20 cellular contexts compared by ENCODE assay signal in genomic region chr3:60319179-60319858, GRCh38.
DNase-seq lines count a peak whose midpoint lies in the region; ATAC-seq, FAIRE-seq and TF ChIP-seq lines count a peak whose summit lies in the region.
"Had no signal": no experiment of that assay in that cellular context is flagged by ENCODE, and none has a peak within 500 bp of the region (broad histone marks: within the 10 kb centered on the region; RNA-seq: fewer than 3 reads in every experiment).

No MANE protein-coding gene starts in this region.

- CTCF ChIA-PET in Calu3 (lab: Charles Lee) (interaction anchor here (0.6 to 0.8 kb wide), 2 partner anchors 18 to 52 kb away, joined by 3 read pairs; no protein-coding TSS in a partner anchor), HepG2 (lab: Yijun Ruan, JAX; ENCODE audit: low intra/inter-chr PET ratio, low total read pairs) (no interaction called here)

- no peak for FAIRE-seq in HepG2 (lab: Jason Lieb, UNC)
- FAIRE-seq: A549, GM12892, GM18507, H1 had no signal

- no peaks in the 10 kb centered on the region for H3K9me3 ChIP-seq in HepG2 (ENCODE audit: low read length)
- H3K9me3 ChIP-seq: A549, Caco-2 had no signal

- no peak for DNase-seq in Calu3
- DNase-seq in HepG2 (ENCODE audit: low spot score), result no peak
- DNase-seq in neural crest cell (ENCODE audit: low read depth, low spot score), result no peak
- no peak for DNase-seq in stimulated activated naive B cell treated with anti-CD40 and anti-IgM and Interleukin-4, amounts not matched to agents 10 μg/mL and 1 μg/mL and 100 μg/mL, for 72 hours
- no peak for DNase-seq in HuH-7.5 (ENCODE audit: low spot score)
- no peak for DNase-seq in SHP77 treated with DMSO at 0.1 percent for 48 hours (lab: John Stamatoyannopoulos, UW)
- no peak for DNase-seq in cardiac septum (ENCODE audit: low spot score)
- DNase-seq: AML-193; Caco-2; CD4-positive, alpha-beta T cell; DMS153; DMS79; GDM1; H9 had no signal

- H3K4me3 Mint-ChIP-seq in Calu3 (ENCODE audit: low read depth, unreplicated experiment) (no peak overlapping the region), neural crest cell (no peak overlapping the region)
- H3K4me3 Mint-ChIP-seq in stimulated activated naive B cell treated with anti-CD40 and anti-IgM and Interleukin-4, amounts not matched to agents 10 μg/mL and 1 μg/mL and 100 μg/mL, for 72 hours, result no peak overlapping the region
- H3K4me3 Mint-ChIP-seq: CD4-positive, alpha-beta T cell; H9 had no signal

- H3K4me1 Mint-ChIP-seq in Calu3 (ENCODE audit: low read depth, unreplicated experiment), result peaks cover 27% of the 10 kb centered on the region
- peaks cover 5% of the 10 kb centered on the region for H3K4me1 Mint-ChIP-seq in neural crest cell
- no peaks in the 10 kb centered on the region for H3K4me1 Mint-ChIP-seq in stimulated activated naive B cell treated with anti-CD40 and anti-IgM and Interleukin-4, amounts not matched to agents 10 μg/mL and 1 μg/mL and 100 μg/mL, for 72 hours

- H3K27me3 ChIP-seq in HepG2 (ENCODE audit: control insufficient read depth in 1 of 2, insufficient read depth in 2 of 2, low read length in 2 of 2), result no peaks in the 10 kb centered on the region

- H2AFZ ChIP-seq in HepG2 (ENCODE audit: low read length), result no peak overlapping the region

- no peak overlapping the region for H3K4me3 ChIP-seq in HepG2 (replicated peaks in 1 of 3; ENCODE audit: insufficient read depth in 1 of 3, low read depth in 2 of 3, low read length in 3 of 3)
- H3K4me3 ChIP-seq: A549 had no signal

- H3K27me3 Mint-ChIP-seq in Calu3 (ENCODE audit: unreplicated experiment) (no peaks in the 10 kb centered on the region), neural crest cell (ENCODE audit: low read depth) (no peaks in the 10 kb centered on the region)
- H3K27me3 Mint-ChIP-seq in stimulated activated naive B cell treated with anti-CD40 and anti-IgM and Interleukin-4, amounts not matched to agents 10 μg/mL and 1 μg/mL and 100 μg/mL, for 72 hours, result no peaks in the 10 kb centered on the region
- H3K27me3 Mint-ChIP-seq: CD4-positive, alpha-beta T cell had no signal

- 5% methylated on average over 5 of the region's 9 CpGs for WGBS in HepG2 (ENCODE audit: low lambda C conversion rate)

- ATAC-seq in HepG2, result peak; percentile 82
- no peak for ATAC-seq in stimulated activated naive B cell treated with anti-CD40 and anti-IgM and Interleukin-4, amounts not matched to agents 10 μg/mL and 1 μg/mL and 100 μg/mL, for 72 hours (replicated peaks)
- ATAC-seq: A549 had no signal

- intact Hi-C loops in Calu3 (cut with micrococcal nuclease; ENCODE audit: unreplicated experiment) (no loop called here), HepG2 (cut with micrococcal nuclease; ENCODE audit: unreplicated experiment) (no loop called here), cardiac septum (cut with DNase I) (no loop called here)

- H3K36me3 Mint-ChIP-seq in Calu3 (ENCODE audit: insufficient read depth, unreplicated experiment), result peaks cover 5% of the 10 kb centered on the region
- no peaks in the 10 kb centered on the region for H3K36me3 Mint-ChIP-seq in neural crest cell (ENCODE audit: low read depth)
- H3K36me3 Mint-ChIP-seq in stimulated activated naive B cell treated with anti-CD40 and anti-IgM and Interleukin-4, amounts not matched to agents 10 μg/mL and 1 μg/mL and 100 μg/mL, for 72 hours, result peaks cover 0 to 4% of the 10 kb centered on the region in 2 donors

- H3K4me2 ChIP-seq in HepG2 (ENCODE audit: low read depth, low read length), result no peak overlapping the region
- H3K4me2 ChIP-seq: A549 had no signal

- no peak for TF ChIP-seq POLR2A in HepG2 (IDR thresholded peaks at IDR 0.05; ENCODE audit: insufficient read depth in 1 of 2, low read depth in 2 of 2, low read length in 2 of 2)

- peak overlapping the region; percentile 25 for H3K27ac Mint-ChIP-seq in Calu3 (ENCODE audit: unreplicated experiment)
- H3K27ac Mint-ChIP-seq in neural crest cell (ENCODE audit: unreplicated experiment), result peak overlapping the region; percentile 72
- peak overlapping the region; percentile 5 for H3K27ac Mint-ChIP-seq in stimulated activated naive B cell treated with anti-CD40 and anti-IgM and Interleukin-4, amounts not matched to agents 10 μg/mL and 1 μg/mL and 100 μg/mL, for 72 hours
- H3K27ac Mint-ChIP-seq: CD4-positive, alpha-beta T cell; H9 had no signal

- no peaks in the 10 kb centered on the region for H3K79me2 ChIP-seq in HepG2 (ENCODE audit: insufficient read depth, low read length)

- no peaks in the 10 kb centered on the region for H3K36me3 ChIP-seq in HepG2 (replicated peaks in 1 of 2; ENCODE audit: control insufficient read depth in 1 of 2, insufficient read depth in 2 of 2, low read length in 2 of 2)

- H3K9me3 Mint-ChIP-seq in Calu3 (ENCODE audit: low read depth, unreplicated experiment) (no peaks in the 10 kb centered on the region), neural crest cell (no peaks in the 10 kb centered on the region)
- peaks cover 2 to 4% of the 10 kb centered on the region in 2 donors for H3K9me3 Mint-ChIP-seq in stimulated activated naive B cell treated with anti-CD40 and anti-IgM and Interleukin-4, amounts not matched to agents 10 μg/mL and 1 μg/mL and 100 μg/mL, for 72 hours
- H3K9me3 Mint-ChIP-seq: H9 had no signal

- TF ChIP-seq EP300 in HepG2 (IDR thresholded peaks at IDR 0.05; ENCODE audit: low read depth in 2 of 2, low read length in 2 of 2) (no peak), HepG2 (CRISPR knock-in tag; IDR thresholded peaks at IDR 0.05; ENCODE audit: borderline replicate concordance) (no peak)

- TF ChIP-seq CTCF in Calu3 (IDR thresholded peaks at IDR 0.05; ENCODE audit: unreplicated experiment) (no peak), HepG2 (CRISPR knock-in tag; IDR thresholded peaks at IDR 0.05) (no peak), neural crest cell (conservative IDR thresholded peaks at IDR 0.05) (no peak)

- no peaks in the 10 kb centered on the region for H3K4me1 ChIP-seq in HepG2 (ENCODE audit: insufficient read depth, low read length)
- H3K4me1 ChIP-seq: A549 had no signal

- H3K9ac ChIP-seq in HepG2 (ENCODE audit: insufficient read depth, low read depth, low read length), result no peak overlapping the region

- H3K27ac ChIP-seq in HepG2 (ENCODE audit: extremely low read length, insufficient read depth, low read length), result no peak overlapping the region
- H3K27ac ChIP-seq: 22Rv1, A549, C4-2B had no signal

- H4K20me1 ChIP-seq in HepG2 (ENCODE audit: insufficient read depth, low read length), result no peaks in the 10 kb centered on the region

- in situ Hi-C loops in HepG2 (cut with HindIII; ENCODE audit: extremely low pct_ligation_motif_present, low pct_unique_long_range_greater_than_20kb), result no loop called here

- POLR2A ChIA-PET in HepG2 (lab: Yijun Ruan, JAX), result no interaction called here

- TF ChIP-seq RAD21 in HepG2 (CRISPR knock-in tag; IDR thresholded peaks at IDR 0.05), result no peak

- BruUV-seq in Calu3 (replicated peaks; lab: Mats Ljungman, UMichigan), result no TSS peak
- no TSS peak for BruUV-seq in HepG2 (replicated peaks; lab: Mats Ljungman, UMichigan)

TF ChIP-seq in HepG2, 621 proteins besides CTCF, POLR2A, EP300 and RAD21 (continues in another document):
- TF ChIP-seq KMT2B (CRISPR knock-in tag; IDR thresholded peaks at IDR 0.05) (no peak), BCLAF1 (IDR thresholded peaks at IDR 0.05) (no peak), ONECUT2 (CRISPR knock-in tag; IDR thresholded peaks at IDR 0.05) (peak; percentile 79), HDAC1 (CRISPR knock-in tag; IDR thresholded peaks at IDR 0.05) (peak; percentile 51; the same call in 1 of the 2 replicates), TCF7 (IDR thresholded peaks at IDR 0.05; ENCODE audit: low read depth) (peak; percentile 44; the same call in 1 of the 2 replicates)

Comparison
In these comparisons a context has a peak if more than half of its experiments do, and no peak if none do; other contexts are left out.
1. H3K27ac Mint-ChIP-seq: peak in every context shown above with its lines; median percentile 72 in neural crest cell; 25 in Calu3; 5 in stimulated activated naive B cell treated with anti-CD40 and anti-IgM and Interleukin-4, amounts not matched to agents 10 μg/mL and 1 μg/mL and 100 μg/mL, for 72 hours.